Comparison of ENCODE assay signal across 30 cellular contexts in the genomic region with DNA sequence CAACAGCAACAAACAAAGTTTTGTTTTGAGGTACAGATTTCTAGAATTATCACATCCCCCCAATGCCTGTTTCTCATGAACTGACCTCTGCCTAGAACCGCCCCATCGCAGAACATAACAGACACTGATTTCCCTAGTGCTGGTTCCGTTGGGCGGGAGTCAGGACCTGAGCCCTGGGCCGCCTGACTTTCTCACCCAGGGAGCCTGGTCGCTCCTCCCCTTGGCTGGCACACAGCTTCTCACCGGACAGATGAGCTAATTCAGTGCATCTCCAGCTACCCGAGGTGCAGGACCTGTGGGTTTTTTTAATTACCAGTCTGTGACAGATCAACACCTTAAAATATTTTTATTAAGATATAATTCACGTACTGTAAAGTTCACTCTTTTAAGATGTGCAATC.
"Had no signal": no experiment of that assay in that cellular context is flagged by ENCODE, and none has a peak within 500 bp of the region (broad histone marks: within the 10 kb centered on the region; RNA-seq: fewer than 3 reads in every experiment).

No MANE protein-coding gene starts in this region.

- H3K4me1 Mint-ChIP-seq: immature natural killer cell; naive thymus-derived CD4-positive, alpha-beta T cell had no signal

- H3K36me3 Mint-ChIP-seq: immature natural killer cell; memory B cell; naive thymus-derived CD4-positive, alpha-beta T cell had no signal

- H3K4me3 ChIP-seq: colonic mucosa, esophagus squamous epithelium, gastrocnemius medialis, heart right ventricle, hepatocyte, left lung, lung had no signal

- DNase-seq: colonic mucosa; cortex of kidney; effector CD8-positive, alpha-beta T cell; effector memory CD8-positive, alpha-beta T cell; endodermal cell; erythroblast; esophagus squamous epithelium; foreskin fibroblast; foreskin melanocyte; gastrocnemius medialis; glutamatergic neuron; head of caudate nucleus; heart right ventricle; hypothalamus; immature natural killer cell; islet precursor cell; left cardiac atrium; left lung; left ventricle myocardium superior; mammary epithelial cell; mesendoderm; midbrain; naive thymus-derived CD4-positive, alpha-beta T cell had no signal

- ATAC-seq: effector memory CD8-positive, alpha-beta T cell; esophagus mucosa; gastrocnemius medialis; heart right ventricle; left cardiac atrium; left lung; left ventricle myocardium superior; naive thymus-derived CD4-positive, alpha-beta T cell had no signal

- H3K27ac ChIP-seq: colonic mucosa, epithelial cell of prostate, esophagus squamous epithelium, gastrocnemius medialis, heart right ventricle, hepatocyte, left lung had no signal

- FAIRE-seq: endometrium had no signal

- H3K4me3 Mint-ChIP-seq: dendritic cell treated with granulocyte-macrophage colony-stimulating factor and Interleukin-4, amounts not matched to agents 40 ng/mL and 50 ng/mL, for 4 days; effector memory CD8-positive, alpha-beta T cell; endodermal cell; immature natural killer cell; memory B cell; naive thymus-derived CD4-positive, alpha-beta T cell had no signal

- H3K9me3 ChIP-seq: colonic mucosa, esophagus squamous epithelium, gastrocnemius medialis, left lung had no signal

- H3K36me3 ChIP-seq: colonic mucosa, esophagus squamous epithelium, gastrocnemius medialis, heart right ventricle, left lung had no signal

- H3K4me1 ChIP-seq: colonic mucosa, gastrocnemius medialis, heart right ventricle, left lung had no signal

- H3K27ac Mint-ChIP-seq: dendritic cell treated with granulocyte-macrophage colony-stimulating factor and Interleukin-4, amounts not matched to agents 40 ng/mL and 50 ng/mL, for 4 days; effector memory CD8-positive, alpha-beta T cell; endodermal cell; immature natural killer cell; memory B cell; naive thymus-derived CD4-positive, alpha-beta T cell had no signal
